Comparison of ENCODE assay signal across 12 cellular contexts in the genomic region with DNA sequence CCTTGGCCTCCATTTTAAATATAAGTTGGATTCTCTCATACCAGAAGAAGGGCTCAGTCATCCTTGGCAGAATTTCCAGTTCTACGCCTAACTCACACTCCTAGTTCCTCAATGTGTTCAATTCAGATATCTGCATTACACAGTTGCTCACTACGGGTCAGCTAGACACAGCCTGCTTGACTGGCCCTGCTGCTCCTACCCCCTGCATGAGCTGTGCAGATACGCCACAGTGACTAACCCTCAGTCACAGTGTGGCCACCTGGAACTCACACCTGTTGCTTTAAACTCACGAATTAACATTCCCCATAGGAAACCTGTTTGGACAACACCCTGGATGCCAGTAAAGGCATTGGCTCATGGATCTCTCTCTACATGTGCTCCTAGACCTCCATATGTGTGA.
"Had no signal": no experiment of that assay in that cellular context is flagged by ENCODE, and none has a peak within 500 bp of the region (broad histone marks: within the 10 kb centered on the region; RNA-seq: fewer than 3 reads in every experiment).

No MANE protein-coding gene starts in this region.

- H3K27me3 ChIP-seq: adrenal gland, cardiac muscle cell, esophagus squamous epithelium, sigmoid colon had no signal

- H3K79me2 ChIP-seq: parathyroid adenoma had no signal

- DNase-seq: activated CD4-positive, CD25-positive, alpha-beta regulatory T cell treated with anti-CD3 and anti-CD28 coated beads, Interleukin-2, amount 50 U/mL, for 72 hours; adrenal gland; esophagus squamous epithelium; glutamatergic neuron; mucosa of descending colon; naive thymus-derived CD4-positive, alpha-beta T cell; sigmoid colon; stimulated activated CD4-positive, alpha-beta T cell treated with anti-CD3 and anti-CD28 coated beads, Interleukin-1b, Interleukin-23, amount 100 ng/mL, for 48 hours; T-helper 9 cell had no signal

- H3K36me3 ChIP-seq: adrenal gland, cardiac muscle cell, esophagus squamous epithelium, sigmoid colon, thoracic aorta had no signal

- H2AFZ ChIP-seq: parathyroid adenoma had no signal

- H3K4me1 ChIP-seq: adrenal gland, sigmoid colon had no signal

- H3K4me3 ChIP-seq: adrenal gland, cardiac muscle cell, esophagus squamous epithelium, mucosa of descending colon, sigmoid colon, thoracic aorta had no signal

- H3K9me3 ChIP-seq: adrenal gland, esophagus squamous epithelium, mucosa of descending colon, sigmoid colon, thoracic aorta had no signal

- H3K27ac ChIP-seq: adrenal gland, cardiac muscle cell, parathyroid adenoma, sigmoid colon, thoracic aorta had no signal

- H3K9ac ChIP-seq: parathyroid adenoma had no signal
